8 cellular contexts compared by ENCODE assay signal in genomic region chrX:129961180-129962083, GRCh38. TPM values are rescaled to one million over a fixed set of nuclear protein-coding genes. Genes with fewer than 3 reads are reported as not detected.
DNase-seq lines count a peak whose midpoint lies in the region; ATAC-seq and FAIRE-seq lines count a peak whose summit lies in the region.

No MANE protein-coding gene starts in this region.

- peak overlapping the region; percentile 80 for H3K27ac Mint-ChIP-seq in dendritic cell treated with granulocyte-macrophage colony-stimulating factor and Interleukin-4, amounts not matched to agents 40 ng/mL and 50 ng/mL, for 4 days
- H3K27ac Mint-ChIP-seq in naive thymus-derived CD4-positive, alpha-beta T cell = peak overlapping the region; percentile 71 to 94 (median 87)

- POLR2A ChIA-PET in naive thymus-derived CD4-positive, alpha-beta T cell (lab: Charles Lee) = interaction anchor here (0.6 to 1.8 kb wide), 5 partner anchors 8 to 183 kb away, joined by 3 to 10 read pairs (median 5); no protein-coding TSS in a partner anchor

- H3K9me3 ChIP-seq in naive thymus-derived CD4-positive, alpha-beta T cell (ENCODE audit: control insufficient read depth in 2 of 3, low read length in 3 of 3) = no peaks in the 10 kb centered on the region

- intact Hi-C loops in dendritic cell treated with granulocyte-macrophage colony-stimulating factor and Interleukin-4, amounts not matched to agents 40 ng/mL and 50 ng/mL, for 4 days (cut with micrococcal nuclease) = no loop called here
- intact Hi-C loops in naive thymus-derived CD4-positive, alpha-beta T cell (cut with micrococcal nuclease) = loop anchor here (1.0 to 2.0 kb wide), 4 partner anchors 21 to 63 kb away; partner anchors contain the start of gene BCORL1 (in 2 of the 2)

- ATAC-seq in HG02678 (IDR thresholded peaks at IDR 0.05; ENCODE audit: unreplicated experiment) = peak; percentile 88
- peak; percentile 89 for ATAC-seq in naive thymus-derived CD4-positive, alpha-beta T cell

- H3K27me3 Mint-ChIP-seq in dendritic cell treated with granulocyte-macrophage colony-stimulating factor and Interleukin-4, amounts not matched to agents 40 ng/mL and 50 ng/mL, for 4 days = peaks cover 1% of the 10 kb centered on the region
- no peaks in the 10 kb centered on the region for H3K27me3 Mint-ChIP-seq in naive thymus-derived CD4-positive, alpha-beta T cell

- peak overlapping the region; percentile 41 for H3K4me3 ChIP-seq in naive thymus-derived CD4-positive, alpha-beta T cell (ENCODE audit: low read length)

- H3K36me3 Mint-ChIP-seq in dendritic cell treated with granulocyte-macrophage colony-stimulating factor and Interleukin-4, amounts not matched to agents 40 ng/mL and 50 ng/mL, for 4 days (ENCODE audit: low read depth) = no peaks in the 10 kb centered on the region
- no peaks in the 10 kb centered on the region for H3K36me3 Mint-ChIP-seq in naive thymus-derived CD4-positive, alpha-beta T cell

- no peaks in the 10 kb centered on the region for H3K27me3 ChIP-seq in naive thymus-derived CD4-positive, alpha-beta T cell (ENCODE audit: control insufficient read depth in 2 of 2, insufficient read depth in 2 of 2, low read length in 2 of 2)

- H3K4me3 Mint-ChIP-seq in dendritic cell treated with granulocyte-macrophage colony-stimulating factor and Interleukin-4, amounts not matched to agents 40 ng/mL and 50 ng/mL, for 4 days = peak overlapping the region; percentile 37
- H3K4me3 Mint-ChIP-seq in naive thymus-derived CD4-positive, alpha-beta T cell = peak overlapping the region; percentile 65 to 87 (median 78)

- no peaks in the 10 kb centered on the region for H3K9me3 Mint-ChIP-seq in dendritic cell treated with granulocyte-macrophage colony-stimulating factor and Interleukin-4, amounts not matched to agents 40 ng/mL and 50 ng/mL, for 4 days
- H3K9me3 Mint-ChIP-seq in naive thymus-derived CD4-positive, alpha-beta T cell = no peaks in the 10 kb centered on the region

- H3K27ac ChIP-seq in naive thymus-derived CD4-positive, alpha-beta T cell (ENCODE audit: low read depth, low read length) = peak overlapping the region; percentile 69

- DNase-seq in activated T-cell treated with anti-CD3 and anti-CD28 coated beads for 1 hour (ENCODE audit: low read depth) (peak; percentile 45), activated T-cell treated with anti-CD3 and anti-CD28 coated beads for 4 hours (no peak), NAMALWA (ENCODE audit: low spot score) (peak; percentile 88), UCSD-AML1 (lab: John Stamatoyannopoulos, UW; ENCODE audit: unreplicated experiment) (peak; percentile 77), urothelium cell line (ENCODE audit: low spot score) (peak; percentile 59)
- DNase-seq in naive thymus-derived CD4-positive, alpha-beta T cell = peak in 6 of 9 donors; percentile 31 to 67 (median 42)

- H3K4me1 ChIP-seq in naive thymus-derived CD4-positive, alpha-beta T cell (ENCODE audit: control insufficient read depth in 2 of 2, insufficient read depth in 2 of 2, low read length in 2 of 2) = peaks cover 5 to 12% of the 10 kb centered on the region in 2 donors

- no peak for FAIRE-seq in urothelium cell line (lab: Jason Lieb, UNC)

- CTCF ChIA-PET in naive thymus-derived CD4-positive, alpha-beta T cell (lab: Charles Lee) = interaction anchor here (1.3 kb wide), 1 partner anchor 36 kb away, joined by 5 read pairs; no protein-coding TSS in a partner anchor

- H3K36me3 ChIP-seq in naive thymus-derived CD4-positive, alpha-beta T cell (ENCODE audit: control insufficient read depth in 2 of 3, insufficient read depth in 3 of 3, low read length in 3 of 3) = no peaks in the 10 kb centered on the region

- peaks cover 27% of the 10 kb centered on the region for H3K4me1 Mint-ChIP-seq in dendritic cell treated with granulocyte-macrophage colony-stimulating factor and Interleukin-4, amounts not matched to agents 40 ng/mL and 50 ng/mL, for 4 days (ENCODE audit: low read depth)
- peaks cover 6 to 24% (median 15%) of the 10 kb centered on the region in 7 donors for H3K4me1 Mint-ChIP-seq in naive thymus-derived CD4-positive, alpha-beta T cell

RNA-seq across cellular contexts. Expression of gene BCORL1, which starts 21.0 kb away (rescaled TPM):
- 1 to 10 TPM; 5.8 to 8.9 (median 8.2) TPM for total RNA-seq in naive thymus-derived CD4-positive, alpha-beta T cell
- 1 to 10 TPM in 1 of 2 donors, under 1 TPM in 1; 0.64 to 2.5 TPM for polyA plus RNA-seq in naive thymus-derived CD4-positive, alpha-beta T cell

RNA-seq across cellular contexts. Expression of gene UTP14A, which starts 55.5 kb away (rescaled TPM):
- total RNA-seq in naive thymus-derived CD4-positive, alpha-beta T cell = 10 to 100 TPM; 11.3 to 28.6 (median 22.4) TPM
- polyA plus RNA-seq in naive thymus-derived CD4-positive, alpha-beta T cell = 10 to 100 TPM; 11.0 to 16.5 TPM
